In the genomic region with DNA sequence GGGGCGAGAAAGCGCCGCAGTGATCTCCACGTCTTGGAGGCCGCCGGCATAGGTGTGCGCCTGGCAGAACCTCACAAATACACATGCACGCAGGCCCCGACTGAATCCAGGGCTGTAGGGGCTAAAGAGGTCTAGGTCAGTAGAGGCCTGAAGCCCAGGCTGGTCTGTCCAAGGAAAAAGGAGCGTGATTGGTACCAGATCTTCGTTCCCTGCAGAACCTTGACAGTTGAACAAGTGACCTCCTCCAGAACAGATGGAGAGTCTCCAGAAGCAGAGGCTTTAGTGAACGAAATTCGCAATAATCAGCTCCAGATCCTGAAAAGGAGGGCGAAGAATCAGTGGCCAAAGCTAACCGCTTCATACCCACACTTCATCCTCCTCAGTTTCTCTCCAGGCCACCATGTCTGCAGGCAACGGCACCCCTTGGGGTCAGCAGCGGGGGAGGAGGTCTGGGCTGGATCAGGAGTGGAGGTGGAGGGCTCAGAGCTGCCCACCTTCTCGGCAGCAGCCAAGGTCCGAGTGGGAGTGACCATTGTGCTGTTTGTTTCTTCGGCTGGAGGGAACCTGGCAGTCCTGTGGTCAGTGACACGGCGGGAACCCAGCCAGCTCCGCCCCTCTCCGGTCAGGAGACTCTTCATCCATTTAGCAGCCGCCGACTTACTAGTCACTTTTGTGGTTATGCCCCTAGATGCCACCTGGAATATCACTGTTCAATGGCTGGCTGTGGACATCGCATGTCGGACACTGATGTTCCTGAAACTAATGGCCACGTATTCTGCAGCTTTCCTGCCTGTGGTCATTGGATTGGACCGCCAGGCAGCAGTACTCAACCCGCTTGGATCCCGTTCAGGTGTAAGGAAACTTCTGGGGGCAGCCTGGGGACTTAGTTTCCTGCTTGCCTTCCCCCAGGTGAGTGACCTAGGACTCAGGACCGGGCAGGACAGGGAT, we compare ENCODE assay signal across 8 cellular contexts. TPM values are rescaled to one million over a fixed set of nuclear protein-coding genes. Genes with fewer than 3 reads are reported as not detected.
DNase-seq lines count a peak whose midpoint lies in the region; ATAC-seq, FAIRE-seq and TF ChIP-seq lines count a peak whose summit lies in the region.

No MANE protein-coding gene starts in this region.

- DNase-seq in BE2C (peak; percentile 39), RCC 7860 (ENCODE audit: low spot score) (peak; percentile 78), cerebellar cortex (ENCODE audit: low spot score) (peak; percentile 76), kidney epithelial cell (ENCODE audit: low read depth) (peak; percentile 25)
- DNase-seq in stimulated activated CD8-positive, alpha-beta memory T cell treated with anti-CD3 and anti-CD28 coated beads, Interleukin-4, amount 100 ng/mL, for 48 hours = peak; percentile 46

- no peaks in the 10 kb centered on the region for H3K27me3 ChIP-seq in BE2C
- H3K27me3 ChIP-seq in kidney epithelial cell (ENCODE audit: control insufficient read depth, insufficient read depth, low read length) = no peaks in the 10 kb centered on the region

- H3K9me3 ChIP-seq in BE2C = no peaks in the 10 kb centered on the region

- ATAC-seq in GM18499 (IDR thresholded peaks at IDR 0.05; ENCODE audit: insufficient read depth, unreplicated experiment) = peak; percentile 20
- peak; percentile 81 for ATAC-seq in HG03196 (IDR thresholded peaks at IDR 0.05; ENCODE audit: unreplicated experiment)
- no peak for ATAC-seq in HG03139 (IDR thresholded peaks at IDR 0.05; ENCODE audit: unreplicated experiment)

- peaks cover 4% of the 10 kb centered on the region; the same call in 1 of the 2 replicates for H3K4me1 ChIP-seq in BE2C

- peak; percentile 7 for FAIRE-seq in RCC 7860 (lab: Jason Lieb, UNC)

- H3K36me3 ChIP-seq in BE2C (no peaks in the 10 kb centered on the region), kidney epithelial cell (ENCODE audit: control insufficient read depth, insufficient read depth, low read length) (no peaks in the 10 kb centered on the region)

- H3K4me3 ChIP-seq in BE2C (ENCODE audit: low read depth, low read length) = peak overlapping the region; percentile 80
- peak overlapping the region; percentile 80 for H3K4me3 ChIP-seq in kidney epithelial cell (ENCODE audit: low read depth, low read length)

- TF ChIP-seq CTCF in BE2C (IDR thresholded peaks at IDR 0.05; ENCODE audit: low read depth, low read length) = no peak
- TF ChIP-seq CTCF in kidney epithelial cell (IDR thresholded peaks at IDR 0.05; ENCODE audit: insufficient read depth, low read length, poor library complexity, severe bottlenecking) = no peak

RNA-seq across cellular contexts. Expression of a gene that starts 0.7 kb away (rescaled TPM):
- 47.2 TPM for polyA plus RNA-seq in BE2C (2012; ENCODE audit: insufficient read depth, insufficient read length, low read depth)
- 25.9 and 31.2 TPM in 2 replicates for total RNA-seq in kidney epithelial cell

RNA-seq across cellular contexts. Expression of a gene that starts 8.0 kb away (rescaled TPM):
- 544 TPM for polyA plus RNA-seq in BE2C (2012; ENCODE audit: insufficient read depth, insufficient read length, low read depth)
- total RNA-seq in kidney epithelial cell = 159 and 173 TPM in 2 replicates

RNA-seq across cellular contexts. Expression of a gene that starts 9.4 kb away (rescaled TPM):
- polyA plus RNA-seq in BE2C (2012; ENCODE audit: insufficient read depth, insufficient read length, low read depth) = 0.34 TPM
- total RNA-seq in kidney epithelial cell = 0.08 and 0.89 TPM in 2 replicates

RNA-seq across cellular contexts. Expression of a gene that starts 33.6 kb away (rescaled TPM):
- polyA plus RNA-seq in BE2C (2012; ENCODE audit: insufficient read depth, insufficient read length, low read depth) = not detected
- 0.07 TPM in 1 of 2 replicates, not detected in the other for total RNA-seq in kidney epithelial cell

RNA-seq across cellular contexts. Expression of a gene that starts 38.6 kb away (rescaled TPM):
- polyA plus RNA-seq in BE2C (2012; ENCODE audit: insufficient read depth, insufficient read length, low read depth) = 7.6 TPM
- 23.2 and 28.0 TPM in 2 replicates for total RNA-seq in kidney epithelial cell

Comparison
In these comparisons a context has a peak if more than half of its experiments do, and no peak if none do; other contexts are left out.
1. DNase-seq: peak in every context shown above with its lines; median percentile 78 in RCC 7860; 76 in cerebellar cortex; 46 in stimulated activated CD8-positive, alpha-beta memory T cell treated with anti-CD3 and anti-CD28 coated beads, Interleukin-4, amount 100 ng/mL, for 48 hours; 39 in BE2C; 25 in kidney epithelial cell.